In the genomic region with DNA sequence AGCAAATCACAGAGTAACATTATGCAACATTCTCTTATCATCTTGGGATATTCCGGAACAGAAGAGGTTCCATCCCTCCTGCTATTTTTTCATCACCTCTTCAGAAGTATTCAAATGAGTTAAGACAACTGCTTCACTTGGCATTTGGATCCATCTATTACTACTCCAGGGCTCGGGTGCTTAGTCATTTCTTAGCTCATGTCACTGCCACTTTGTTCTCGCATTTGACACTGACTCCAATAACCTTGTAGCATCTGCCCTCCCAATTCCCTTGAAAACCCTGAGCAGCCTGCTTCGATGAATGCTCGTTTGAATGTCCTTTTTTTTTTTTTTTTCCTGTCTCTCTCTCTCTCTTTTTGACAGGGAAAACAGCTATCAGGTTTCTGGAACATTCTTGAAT, we compare ENCODE assay signal across 1 cellular context.
TF ChIP-seq lines count a peak whose summit lies in the region.

No MANE protein-coding gene starts in this region.

TF ChIP-seq in GM23338, 12 proteins besides CTCF, POLR2A, EP300 and RAD21 (continued from another document):
- TF ChIP-seq ZNF462 (CRISPR knock-in tag; IDR thresholded peaks at IDR 0.05) (no peak), STAT1 (IDR thresholded peaks at IDR 0.05; ENCODE audit: unreplicated experiment) (no peak), ZNF114 (CRISPR knock-in tag; IDR thresholded peaks at IDR 0.05) (no peak), ETS1 (IDR thresholded peaks at IDR 0.05) (no peak), JUNB (IDR thresholded peaks at IDR 0.05; ENCODE audit: unreplicated experiment) (no peak)
TF ChIP-seq in GM23338: peak in this region for 0.
